ENCODE assay signal across 8 cellular contexts in the genomic region with DNA sequence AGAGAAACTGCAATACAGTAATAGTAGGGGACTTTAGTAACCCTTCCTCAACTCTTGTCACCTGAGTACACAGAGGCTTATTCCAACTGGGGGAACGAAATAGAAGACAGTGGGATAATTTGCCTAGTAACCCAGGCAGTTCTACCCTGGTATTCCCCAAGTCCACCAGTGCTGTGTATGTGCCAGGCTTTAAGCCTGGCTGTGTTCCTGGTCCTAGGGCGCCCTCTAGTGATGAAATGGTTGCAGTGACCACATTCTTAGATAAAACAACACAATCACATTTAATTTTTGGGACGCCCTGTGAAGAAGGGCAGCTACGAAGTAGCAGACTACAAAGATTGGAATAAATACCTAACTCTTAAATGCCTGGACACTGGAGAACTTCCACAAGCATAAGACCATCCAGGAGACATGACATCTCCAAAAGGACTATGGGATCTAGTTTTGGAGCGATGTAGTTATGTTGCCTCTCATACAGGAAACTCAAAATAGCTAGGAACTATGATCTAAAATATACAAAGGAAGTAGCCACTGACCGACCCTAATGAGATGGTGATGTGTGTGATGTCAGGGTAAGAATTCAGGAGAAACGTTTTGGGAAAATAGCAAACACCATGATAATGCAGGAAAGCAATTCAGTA.
DNase-seq lines count a peak whose midpoint lies in the region; ATAC-seq and TF ChIP-seq lines count a peak whose summit lies in the region.

No MANE protein-coding gene starts in this region.

- peak; percentile 74 for TF ChIP-seq CTCF in coronary artery (IDR thresholded peaks at IDR 0.05)
- TF ChIP-seq CTCF in lung (IDR thresholded peaks at IDR 0.05; ENCODE audit: control extremely low read depth, extremely low read depth): peak; percentile 89

- H3K4me3 ChIP-seq in coronary artery (no peak overlapping the region), lung (no peak overlapping the region)

- no peaks in the 10 kb centered on the region for H3K27me3 ChIP-seq in lung (ENCODE audit: control insufficient read depth, insufficient read depth)

- H3K4me1 ChIP-seq in lung (ENCODE audit: control insufficient read depth in 2 of 2, insufficient read depth in 2 of 2, low read length in 2 of 2): no peaks in the 10 kb centered on the region

- in situ Hi-C loops in ACHN (cut with HindIII; ENCODE audit: low pct_ligation_motif_present, low pct_unique_long_range_greater_than_20kb, low sequenced_read_pairs): no loop called here

- H3K36me3 ChIP-seq in lung (ENCODE audit: control insufficient read depth in 2 of 2, insufficient read depth in 2 of 2, low read length in 2 of 2): no peaks in the 10 kb centered on the region

- 16 to 29% methylated on average over 7 of the region's 7 CpGs for WGBS in lung, 2 donors

- H3K27ac ChIP-seq in coronary artery (no peak overlapping the region), lung (ENCODE audit: low read depth in 1 of 2, low read length in 1 of 2) (no peak overlapping the region)

- no peaks in the 10 kb centered on the region for H3K9me3 ChIP-seq in lung (ENCODE audit: control insufficient read depth in 2 of 2, insufficient read depth in 1 of 2, low read length in 1 of 2)

- ATAC-seq in GM18861 (IDR thresholded peaks at IDR 0.05; ENCODE audit: unreplicated experiment) (peak; percentile 92), HG03103 (IDR thresholded peaks at IDR 0.05; ENCODE audit: low read depth, unreplicated experiment) (peak; percentile 73), lung (ENCODE audit: insufficient read depth, low FRiP score) (peak; percentile 85)

- DNase-seq in ACHN (peak; percentile 44), NCI-H345 treated with DMSO at 0.1 percent for 48 hours (lab: John Stamatoyannopoulos, UW; ENCODE audit: unreplicated experiment) (peak; percentile 33), coronary artery (ENCODE audit: low spot score) (no peak), lung (ENCODE audit: low spot score) (peak; percentile 78)
- peak; percentile 56 for DNase-seq in activated CD4-positive, alpha-beta T cell treated with anti-CD3 and anti-CD28 coated beads for 48 hours
- DNase-seq in stimulated activated CD8-positive, alpha-beta memory T cell treated with anti-CD3 and anti-CD28 coated beads, Interleukin-2, amount 100 ng/mL, for 1 hour (ENCODE audit: low read depth in 2 of 2): peak; percentile 16 to 38
